Comparison of ENCODE assay signal across 20 cellular contexts in genomic region chr4:24282446-24282845, GRCh38.
DNase-seq lines count a peak whose midpoint lies in the region; ATAC-seq, FAIRE-seq and TF ChIP-seq lines count a peak whose summit lies in the region.
"Had no signal": no experiment of that assay in that cellular context is flagged by ENCODE, and none has a peak within 500 bp of the region (broad histone marks: within the 10 kb centered on the region; RNA-seq: fewer than 3 reads in every experiment).

No MANE protein-coding gene starts in this region.

- FAIRE-seq in RCC 7860 (lab: Jason Lieb, UNC), result no peak
- FAIRE-seq: D721Med, G401.6, GM12891, HTR-8/SVneo had no signal

- H3K4me1 ChIP-seq in endodermal cell (ENCODE audit: control insufficient read depth, insufficient read depth, low read length), result peaks cover 22% of the 10 kb centered on the region
- peaks cover 5% of the 10 kb centered on the region for H3K4me1 ChIP-seq in left ventricle myocardium inferior
- H3K4me1 ChIP-seq: HAP-1 had no signal

- H3K27me3 ChIP-seq in endodermal cell (ENCODE audit: control insufficient read depth, insufficient read depth, low read length, poor library complexity, severe bottlenecking) (no peaks in the 10 kb centered on the region), left ventricle myocardium inferior (ENCODE audit: low read depth) (no peaks in the 10 kb centered on the region)

- no peaks in the 10 kb centered on the region for H3K36me3 Mint-ChIP-seq in endodermal cell (ENCODE audit: low read depth)
- H3K36me3 Mint-ChIP-seq: CD14-positive monocyte; CD8-positive, alpha-beta T cell had no signal

- H3K9me3 ChIP-seq in endodermal cell (ENCODE audit: control insufficient read depth, low read length) (no peaks in the 10 kb centered on the region), left ventricle myocardium inferior (replicated peaks) (no peaks in the 10 kb centered on the region)
- H3K9me3 ChIP-seq: HAP-1 had no signal

- H3K36me3 ChIP-seq in endodermal cell (ENCODE audit: control insufficient read depth, insufficient read depth, low read length) (no peaks in the 10 kb centered on the region), left ventricle myocardium inferior (no peaks in the 10 kb centered on the region)
- H3K36me3 ChIP-seq: HAP-1 had no signal

- H3K9ac ChIP-seq in endodermal cell (ENCODE audit: extremely low read depth, low read length, poor library complexity, severe bottlenecking), result no peak overlapping the region

- H3K4me3 Mint-ChIP-seq in endodermal cell, result no peak overlapping the region
- H3K4me3 Mint-ChIP-seq: CD14-positive monocyte; CD8-positive, alpha-beta T cell had no signal

- ATAC-seq in Right ventricle myocardium inferior, result peak; percentile 40
- ATAC-seq: CD8-positive, alpha-beta T cell had no signal

- no peaks in the 10 kb centered on the region for H3K27me3 Mint-ChIP-seq in endodermal cell (ENCODE audit: insufficient read depth)

- peaks cover 38% of the 10 kb centered on the region for H3K4me1 Mint-ChIP-seq in endodermal cell
- H3K4me1 Mint-ChIP-seq: CD14-positive monocyte had no signal

- 88 to 91% methylated on average over 5 of the region's 5 CpGs for WGBS in endodermal cell (ENCODE audit: insufficient coverage in 1 of 2, insufficient read length in 1 of 2), 2 experiments

- DNase-seq in Right ventricle myocardium inferior (ENCODE audit: missing footprints), result no peak
- DNase-seq in cardiac septum (ENCODE audit: low spot score), result no peak
- no peak for DNase-seq in endodermal cell
- no peak for DNase-seq in left ventricle myocardium inferior
- DNase-seq in NCI-H2081 treated with DMSO at 0.1 percent for 48 hours (lab: John Stamatoyannopoulos, UW), result no peak
- DNase-seq in RCC 7860 (ENCODE audit: low spot score), result no peak
- no peak for DNase-seq in activated gamma-delta T cell treated with Interleukin-2 at 50 U/mL for 16 hours
- DNase-seq: CD8-positive, alpha-beta T cell; COR-L47; DMS153; DMS79 treated with DMSO at 0.1 percent for 48 hours; EL; GOT3 had no signal

- intact Hi-C loops in Right ventricle myocardium inferior (cut with DNase I), result no loop called here
- intact Hi-C loops in cardiac septum (cut with DNase I), result no loop called here
- intact Hi-C loops in left ventricle myocardium inferior (cut with micrococcal nuclease), result no loop called here

- H3K9me3 Mint-ChIP-seq in endodermal cell, result no peaks in the 10 kb centered on the region
- H3K9me3 Mint-ChIP-seq: CD8-positive, alpha-beta T cell had no signal

- H3K27ac ChIP-seq in endodermal cell (ENCODE audit: low read depth, low read length), result no peak overlapping the region
- no peak overlapping the region for H3K27ac ChIP-seq in left ventricle myocardium inferior (replicated peaks)
- H3K27ac ChIP-seq: 22Rv1 had no signal

- no peak overlapping the region for H3K4me3 ChIP-seq in endodermal cell (ENCODE audit: low read length)
- no peak overlapping the region for H3K4me3 ChIP-seq in left ventricle myocardium inferior
- H3K4me3 ChIP-seq: HAP-1 had no signal

- TF ChIP-seq CTCF in endodermal cell (conservative IDR thresholded peaks at IDR 0.05) (peak; percentile 60), left ventricle myocardium inferior (IDR thresholded peaks at IDR 0.05; ENCODE audit: borderline replicate concordance) (peak; percentile 33)

- H3K27ac Mint-ChIP-seq in endodermal cell, result no peak overlapping the region
- H3K27ac Mint-ChIP-seq: CD8-positive, alpha-beta T cell had no signal
